ENCODE assay signal across 13 cellular contexts in the genomic region with DNA sequence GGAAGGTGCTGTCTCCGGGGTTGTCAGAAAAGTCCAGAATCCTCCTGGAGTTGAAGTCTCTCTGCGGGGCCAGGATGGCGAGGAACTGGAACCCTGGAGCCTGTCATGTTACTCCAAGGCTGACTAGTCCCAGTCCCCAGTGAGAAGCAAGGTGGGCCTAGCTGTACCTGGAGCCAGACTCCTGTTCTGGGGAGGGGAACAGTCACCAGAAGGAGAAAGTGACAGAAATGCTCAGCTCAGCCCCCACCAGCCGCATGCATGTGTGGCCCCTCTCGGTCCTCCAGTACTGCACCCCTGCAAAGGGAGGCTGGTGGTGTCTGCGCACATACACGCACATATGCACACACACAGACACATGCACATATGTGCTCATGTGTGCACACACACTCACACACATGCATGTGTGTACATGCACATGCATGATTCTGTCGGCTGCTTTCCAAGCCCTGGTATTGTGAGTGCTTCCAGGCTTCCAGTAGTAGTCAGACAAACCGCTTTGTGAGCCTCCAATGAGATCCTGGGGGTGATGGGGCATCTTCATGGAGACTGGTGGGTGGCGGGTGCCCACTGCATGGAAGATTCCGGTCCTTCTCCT. TPM values are rescaled to one million over a fixed set of nuclear protein-coding genes. Genes with fewer than 3 reads are reported as not detected.
DNase-seq lines count a peak whose midpoint lies in the region; ATAC-seq, FAIRE-seq and TF ChIP-seq lines count a peak whose summit lies in the region.
"Had no signal": no experiment of that assay in that cellular context is flagged by ENCODE, and none has a peak within 500 bp of the region (broad histone marks: within the 10 kb centered on the region; RNA-seq: fewer than 3 reads in every experiment).

No MANE protein-coding gene starts in this region.

- H3K36me3 ChIP-seq in bronchial epithelial cell (ENCODE audit: control insufficient read depth, insufficient read depth, low read length) (no peaks in the 10 kb centered on the region), subcutaneous abdominal adipose tissue (ENCODE audit: control insufficient read depth in 5 of 5, insufficient read depth in 5 of 5, low read length in 5 of 5) (no peaks in the 10 kb centered on the region)

- H3K4me3 ChIP-seq in bronchial epithelial cell (ENCODE audit: low read depth, low read length) (no peak overlapping the region), subcutaneous abdominal adipose tissue (ENCODE audit: low read depth in 1 of 5, low read length in 5 of 5) (no peak overlapping the region)

- peak; percentile 12 for DNase-seq in activated T-cell treated with anti-CD3 and anti-CD28 coated beads, Interleukin-2, amount 50 U/mL, for 24 hours
- DNase-seq in activated T-cell treated with anti-CD3 and anti-CD28 coated beads, Interleukin-2, amount 50 U/mL, for 4 hours: no peak
- DNase-seq in bronchial epithelial cell (ENCODE audit: low read depth) (no peak), nephron progenitor cell (no peak), GM13976 (ENCODE audit: low spot score) (no peak)
- no peak for DNase-seq in activated T-helper 2 cell treated with anti-CD3 and anti-CD28 coated beads, Interferon-gamma antibody, Interleukin-2, Interleukin-4, amounts not matched to agents 10 μg/mL and 5 μg/mL and 100 μg/mL, durations not matched to agents 14 hours and 24 hours and 36 hours (ENCODE audit: low spot score)
- DNase-seq: C1 segment of cervical spinal cord, COR-L47, NCI-H1092, NCI-H1694 treated with DMSO at 0.1 percent for 48 hours had no signal

- no peaks in the 10 kb centered on the region for H3K27me3 ChIP-seq in bronchial epithelial cell (ENCODE audit: control insufficient read depth, insufficient read depth, low read length)
- H3K27me3 ChIP-seq in subcutaneous abdominal adipose tissue (ENCODE audit: control insufficient read depth in 5 of 5, insufficient read depth in 4 of 5, low read length in 5 of 5): peaks cover 0 to 21% (median 9%) of the 10 kb centered on the region in 5 donors

- in situ Hi-C loops in GM13976 (cut with MboI; ENCODE audit: low sequenced_read_pairs, unreplicated experiment): no loop called here

- H3K4me3 Mint-ChIP-seq in activated T-cell treated with anti-CD3 and anti-CD28 coated beads, Interleukin-2, amount 50 U/mL, for 24 hours: no peak overlapping the region
- H3K4me3 Mint-ChIP-seq in activated T-cell treated with anti-CD3 and anti-CD28 coated beads, Interleukin-2, amount 50 U/mL, for 4 hours: no peak overlapping the region
- H3K4me3 Mint-ChIP-seq in nephron progenitor cell: peak overlapping the region; percentile 4
- H3K4me3 Mint-ChIP-seq in activated T-helper 2 cell treated with anti-CD3 and anti-CD28 coated beads, Interferon-gamma antibody, Interleukin-2, Interleukin-4, amounts not matched to agents 10 μg/mL and 5 μg/mL and 100 μg/mL, durations not matched to agents 14 hours and 24 hours and 36 hours (ENCODE audit: low read depth): no peak overlapping the region

- no peak overlapping the region for H3K9ac ChIP-seq in subcutaneous abdominal adipose tissue (ENCODE audit: low read length in 5 of 5)

- no peaks in the 10 kb centered on the region for H3K36me3 Mint-ChIP-seq in activated T-cell treated with anti-CD3 and anti-CD28 coated beads, Interleukin-2, amount 50 U/mL, for 24 hours (ENCODE audit: low read depth)
- peaks cover 3% of the 10 kb centered on the region for H3K36me3 Mint-ChIP-seq in activated T-cell treated with anti-CD3 and anti-CD28 coated beads, Interleukin-2, amount 50 U/mL, for 4 hours (ENCODE audit: insufficient read depth)
- peaks cover 4% of the 10 kb centered on the region for H3K36me3 Mint-ChIP-seq in nephron progenitor cell (ENCODE audit: low read depth)
- no peaks in the 10 kb centered on the region for H3K36me3 Mint-ChIP-seq in activated T-helper 2 cell treated with anti-CD3 and anti-CD28 coated beads, Interferon-gamma antibody, Interleukin-2, Interleukin-4, amounts not matched to agents 10 μg/mL and 5 μg/mL and 100 μg/mL, durations not matched to agents 14 hours and 24 hours and 36 hours (ENCODE audit: low read depth)

- no peaks in the 10 kb centered on the region for H3K27me3 Mint-ChIP-seq in activated T-cell treated with anti-CD3 and anti-CD28 coated beads, Interleukin-2, amount 50 U/mL, for 24 hours
- H3K27me3 Mint-ChIP-seq in activated T-cell treated with anti-CD3 and anti-CD28 coated beads, Interleukin-2, amount 50 U/mL, for 4 hours (ENCODE audit: low read depth): no peaks in the 10 kb centered on the region
- H3K27me3 Mint-ChIP-seq in nephron progenitor cell (ENCODE audit: low read depth, poor library complexity): peaks cover 9% of the 10 kb centered on the region
- H3K27me3 Mint-ChIP-seq in activated T-helper 2 cell treated with anti-CD3 and anti-CD28 coated beads, Interferon-gamma antibody, Interleukin-2, Interleukin-4, amounts not matched to agents 10 μg/mL and 5 μg/mL and 100 μg/mL, durations not matched to agents 14 hours and 24 hours and 36 hours (ENCODE audit: low read depth): no peaks in the 10 kb centered on the region

- peaks cover 0 to 43% (median 11%) of the 10 kb centered on the region in 5 donors for H3K4me1 ChIP-seq in subcutaneous abdominal adipose tissue (ENCODE audit: control insufficient read depth in 5 of 5, insufficient read depth in 5 of 5, low read length in 5 of 5)

- peak; percentile 98 for FAIRE-seq in bronchial epithelial cell (lab: Jason Lieb, UNC)

- H3K27ac Mint-ChIP-seq in activated T-cell treated with anti-CD3 and anti-CD28 coated beads, Interleukin-2, amount 50 U/mL, for 24 hours: no peak overlapping the region
- H3K27ac Mint-ChIP-seq in nephron progenitor cell: no peak overlapping the region
- H3K27ac Mint-ChIP-seq in activated T-helper 2 cell treated with anti-CD3 and anti-CD28 coated beads, Interferon-gamma antibody, Interleukin-2, Interleukin-4, amounts not matched to agents 10 μg/mL and 5 μg/mL and 100 μg/mL, durations not matched to agents 14 hours and 24 hours and 36 hours: no peak overlapping the region

- H3K27ac ChIP-seq in subcutaneous abdominal adipose tissue (ENCODE audit: low read depth, low read length): peak overlapping the region; percentile 41

- peaks cover 5% of the 10 kb centered on the region for H3K9me3 Mint-ChIP-seq in activated T-cell treated with anti-CD3 and anti-CD28 coated beads, Interleukin-2, amount 50 U/mL, for 24 hours
- H3K9me3 Mint-ChIP-seq in activated T-cell treated with anti-CD3 and anti-CD28 coated beads, Interleukin-2, amount 50 U/mL, for 4 hours: peaks cover 5% of the 10 kb centered on the region
- H3K9me3 Mint-ChIP-seq in nephron progenitor cell: peaks cover 11% of the 10 kb centered on the region
- peaks cover 5% of the 10 kb centered on the region for H3K9me3 Mint-ChIP-seq in activated T-helper 2 cell treated with anti-CD3 and anti-CD28 coated beads, Interferon-gamma antibody, Interleukin-2, Interleukin-4, amounts not matched to agents 10 μg/mL and 5 μg/mL and 100 μg/mL, durations not matched to agents 14 hours and 24 hours and 36 hours

- no peak for ATAC-seq in activated T-cell treated with anti-CD3 and anti-CD28 coated beads, Interleukin-2, amount 50 U/mL, for 4 hours
- no peak for ATAC-seq in SK-N-SH treated with all-trans-retinoic acid at 6 μM for 48 hours
- ATAC-seq: HCT116 had no signal

- peaks cover 4 to 9% (median 7%) of the 10 kb centered on the region in 5 donors for H3K9me3 ChIP-seq in subcutaneous abdominal adipose tissue (ENCODE audit: control insufficient read depth in 5 of 5, low read length in 5 of 5)

- H3K4me1 Mint-ChIP-seq in activated T-cell treated with anti-CD3 and anti-CD28 coated beads, Interleukin-2, amount 50 U/mL, for 24 hours (ENCODE audit: low read depth): no peaks in the 10 kb centered on the region
- no peaks in the 10 kb centered on the region for H3K4me1 Mint-ChIP-seq in activated T-cell treated with anti-CD3 and anti-CD28 coated beads, Interleukin-2, amount 50 U/mL, for 4 hours (ENCODE audit: low read depth)
- peaks cover 48% of the 10 kb centered on the region for H3K4me1 Mint-ChIP-seq in nephron progenitor cell
- no peaks in the 10 kb centered on the region for H3K4me1 Mint-ChIP-seq in activated T-helper 2 cell treated with anti-CD3 and anti-CD28 coated beads, Interferon-gamma antibody, Interleukin-2, Interleukin-4, amounts not matched to agents 10 μg/mL and 5 μg/mL and 100 μg/mL, durations not matched to agents 14 hours and 24 hours and 36 hours (ENCODE audit: low read depth)

- intact Hi-C loops in activated T-helper 2 cell treated with anti-CD3 and anti-CD28 coated beads, Interferon-gamma antibody, Interleukin-2, Interleukin-4, amounts not matched to agents 10 μg/mL and 5 μg/mL and 100 μg/mL, durations not matched to agents 14 hours and 24 hours and 36 hours (cut with micrococcal nuclease): no loop called here

- TF ChIP-seq CTCF in bronchial epithelial cell (IDR thresholded peaks at IDR 0.05; ENCODE audit: insufficient read depth, low read length, severe bottlenecking) (no peak), nephron progenitor cell (IDR thresholded peaks at IDR 0.05) (no peak), GM13976 (IDR thresholded peaks at IDR 0.05; ENCODE audit: borderline replicate concordance, control extremely low read depth, extremely low read depth, insufficient read depth, missing control alignments) (no peak)

TF ChIP-seq in SK-N-SH treated with all-trans-retinoic acid at 6 μM for 48 hours, 23 proteins besides CTCF, POLR2A, EP300 and RAD21 (continues in another document):
- no peak for TF ChIP-seq BACH2 (CRISPR knock-in tag; IDR thresholded peaks at IDR 0.05; ENCODE audit: borderline replicate concordance)

RNA-seq across cellular contexts. Expression of a gene that starts 54.3 kb away (rescaled TPM):
- 1 to 10 TPM; 7.3 to 8.4 (median 7.9) TPM for total RNA-seq in activated T-cell treated with anti-CD3 and anti-CD28 coated beads, Interleukin-2, amount 50 U/mL, for 4 hours
- 4.5 and 5.9 TPM in 2 replicates for total RNA-seq in bronchial epithelial cell
- total RNA-seq in activated T-helper 2 cell treated with anti-CD3 and anti-CD28 coated beads, Interferon-gamma antibody, Interleukin-2, Interleukin-4, amounts not matched to agents 10 μg/mL and 5 μg/mL and 100 μg/mL, durations not matched to agents 14 hours and 24 hours and 36 hours: 7.4 and 8.2 TPM in 2 replicates
